8 cellular contexts compared by ENCODE assay signal in genomic region chr19:1122972-1123363, GRCh38. TPM values are rescaled to one million over a fixed set of nuclear protein-coding genes. Genes with fewer than 3 reads are reported as not detected.
A peak's percentile ranks its signal among the peaks of the same experiment; 100 is the strongest.
DNase-seq lines count a peak whose midpoint lies in the region; ATAC-seq and TF ChIP-seq lines count a peak whose summit lies in the region.

No MANE protein-coding gene starts in this region.

- ATAC-seq in Panc1 (peak; percentile 88), GM21515 (IDR thresholded peaks at IDR 0.05; ENCODE audit: unreplicated experiment) (no peak)

- H3K4me1 Mint-ChIP-seq in neural crest cell: no peaks in the 10 kb centered on the region

- H3K27ac ChIP-seq in Panc1 (ENCODE audit: low read length): no peak overlapping the region

- H3K4me3 Mint-ChIP-seq in neural crest cell: no peak overlapping the region

- TF ChIP-seq CTCF in Panc1 (IDR thresholded peaks at IDR 0.05) (no peak), neural crest cell (conservative IDR thresholded peaks at IDR 0.05) (no peak)

- intact Hi-C loops in Panc1 (cut with micrococcal nuclease; ENCODE audit: unreplicated experiment): no loop called here

- no peaks in the 10 kb centered on the region for H3K9me3 Mint-ChIP-seq in neural crest cell

- no peak overlapping the region for H3K27ac Mint-ChIP-seq in neural crest cell (ENCODE audit: unreplicated experiment)

- CTCF ChIA-PET in Panc1 (lab: Charles Lee): no interaction called here

- no peak overlapping the region for H3K4me3 ChIP-seq in Panc1 (ENCODE audit: low read depth in 2 of 2, low read length in 2 of 2)

- H3K36me3 ChIP-seq in Panc1 (ENCODE audit: control insufficient read depth, insufficient read depth, low read length): peaks cover 3% of the 10 kb centered on the region

- no peaks in the 10 kb centered on the region for H3K9me3 ChIP-seq in Panc1 (ENCODE audit: control insufficient read depth, insufficient read depth, low read depth, low read length)

- no TSS peak for BruUV-seq in Panc1 (replicated peaks; lab: Mats Ljungman, UMichigan)

- DNase-seq in activated T-cell treated with anti-CD3 and anti-CD28 coated beads for 24 hours (ENCODE audit: low read depth): peak; percentile 42
- no peak for DNase-seq in activated T-cell treated with anti-CD3 and anti-CD28 coated beads, Interleukin-2, amount 50 U/mL, for 1 hour
- no peak for DNase-seq in Panc1 (ENCODE audit: low read depth, low spot score)
- DNase-seq in ecto neural progenitor cell (ENCODE audit: low spot score): peak; percentile 90
- peak; percentile 73 for DNase-seq in neural crest cell (ENCODE audit: low read depth, low spot score)
- no peak for DNase-seq in NCI-H2227 (lab: John Stamatoyannopoulos, UW; ENCODE audit: unreplicated experiment)
- no peak for DNase-seq in GF-D8 (lab: John Stamatoyannopoulos, UW)

- H3K27me3 ChIP-seq in Panc1 (ENCODE audit: control insufficient read depth, insufficient read depth, low read length): no peaks in the 10 kb centered on the region

- POLR2A ChIA-PET in Panc1 (lab: Charles Lee): interaction anchor here (0.6 kb wide), 1 partner anchor 44 kb away, joined by 5 read pairs; no protein-coding TSS in a partner anchor

- in situ Hi-C loops in Panc1 (cut with HindIII; ENCODE audit: low pct_unique_long_range_greater_than_20kb, low sequenced_read_pairs): no loop called here

- no peaks in the 10 kb centered on the region for H3K27me3 Mint-ChIP-seq in neural crest cell (ENCODE audit: low read depth)

- peaks cover 6% of the 10 kb centered on the region for H3K36me3 Mint-ChIP-seq in neural crest cell (ENCODE audit: low read depth)

- H3K4me1 ChIP-seq in Panc1 (ENCODE audit: control insufficient read depth, insufficient read depth, low read length): no peaks in the 10 kb centered on the region

RNA-seq across cellular contexts. Expression of gene GPX4, which starts 19.2 kb away (rescaled TPM):
- total RNA-seq in Panc1 (2021; ENCODE audit: unreplicated experiment) (577 TPM), neural crest cell (300 and 313 TPM in 2 replicates)
- 1,363 TPM for polyA plus RNA-seq in Panc1 (2012; ENCODE audit: insufficient read length)

RNA-seq across cellular contexts. Expression of gene POLR2E, which starts 27.8 kb away (rescaled TPM):
- total RNA-seq in Panc1 (2021; ENCODE audit: unreplicated experiment) (279 TPM), neural crest cell (256 and 257 TPM in 2 replicates)
- polyA plus RNA-seq in Panc1 (2012; ENCODE audit: insufficient read length): 538 TPM

RNA-seq across cellular contexts. Expression of gene SBNO2, which starts 51.1 kb away (rescaled TPM):
- 101 TPM for total RNA-seq in Panc1 (2021; ENCODE audit: unreplicated experiment)
- 92.5 TPM for polyA plus RNA-seq in Panc1 (2012; ENCODE audit: insufficient read length)
- total RNA-seq in neural crest cell: 28.0 and 32.5 TPM in 2 replicates

RNA-seq across cellular contexts. Expression of gene ARHGAP45, which starts 56.0 kb away (rescaled TPM):
- 27.8 TPM for total RNA-seq in Panc1 (2021; ENCODE audit: unreplicated experiment)
- 34.5 TPM for polyA plus RNA-seq in Panc1 (2012; ENCODE audit: insufficient read length)
- 1.6 and 1.7 TPM in 2 replicates for total RNA-seq in neural crest cell

Comparison
In these comparisons a context has a peak if more than half of its experiments do, and no peak if none do; other contexts are left out.
1. DNase-seq: peak in activated T-cell treated with anti-CD3 and anti-CD28 coated beads for 24 hours (single experiment), ecto neural progenitor cell (single experiment) and neural crest cell (single experiment); none in activated T-cell treated with anti-CD3 and anti-CD28 coated beads, Interleukin-2, amount 50 U/mL, for 1 hour (single experiment), Panc1 (single experiment), NCI-H2227 (single experiment) and GF-D8 (single experiment).